In the genomic region with DNA sequence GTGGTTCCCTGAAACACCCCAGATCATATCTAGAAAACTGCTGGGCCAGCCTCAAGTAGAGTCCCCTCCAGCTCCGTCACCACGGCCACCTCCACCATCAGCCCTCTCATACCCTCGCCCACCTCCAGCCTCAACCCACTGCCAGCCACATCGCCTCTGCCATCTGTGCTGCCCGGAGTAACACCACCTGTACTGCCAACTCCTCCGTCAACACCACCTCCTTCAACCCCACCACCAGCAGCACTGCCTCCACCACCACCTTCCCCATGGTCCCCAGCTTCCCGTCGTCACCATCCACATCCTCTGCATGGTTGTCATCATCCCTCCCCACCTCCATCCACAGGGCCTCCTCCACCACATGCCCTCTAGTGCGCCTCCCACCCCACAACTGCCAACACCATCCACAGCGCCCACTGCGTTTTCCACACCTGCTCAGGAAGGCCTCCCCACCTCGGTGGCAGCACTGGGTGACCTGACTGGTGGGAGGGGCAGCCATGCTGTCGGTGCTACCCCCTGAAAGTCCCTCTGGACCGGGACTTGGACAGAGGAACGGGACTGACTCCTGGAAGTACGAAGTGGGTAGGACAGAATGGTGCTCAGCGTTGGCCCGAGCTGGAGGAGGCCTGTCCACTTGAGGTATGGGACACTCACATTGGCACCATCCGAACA, we compare ENCODE assay signal across 10 cellular contexts. TPM values are rescaled to one million over a fixed set of nuclear protein-coding genes. Genes with fewer than 3 reads are reported as not detected.
DNase-seq lines count a peak whose midpoint lies in the region; ATAC-seq and TF ChIP-seq lines count a peak whose summit lies in the region.
"Had no signal": no experiment of that assay in that cellular context is flagged by ENCODE, and none has a peak within 500 bp of the region (broad histone marks: within the 10 kb centered on the region; RNA-seq: fewer than 3 reads in every experiment).

No MANE protein-coding gene starts in this region.

- H4K12ac ChIP-seq in trophoblast cell (ENCODE audit: low read depth, low read length), result no peak overlapping the region

- H3K36me3 Mint-ChIP-seq in activated CD4-positive, alpha-beta memory T cell treated with anti-CD3 and anti-CD28 coated beads for 36 hours, result peaks cover 6% of the 10 kb centered on the region

- no CpG with 5 or more reads among the region's 19 CpGs for WGBS in trophoblast cell (ENCODE audit: extremely low coverage, insufficient coverage, insufficient read length)

- no peak overlapping the region for H3K18ac ChIP-seq in trophoblast cell (ENCODE audit: low read length)

- peak overlapping the region; percentile 60; the same call in 1 of the 2 replicates for H3K4me3 ChIP-seq in BJ (ENCODE audit: low read depth, low read length)
- peak overlapping the region; percentile 74 for H3K4me3 ChIP-seq in fibroblast of the aortic adventitia (ENCODE audit: low read depth, low read length)
- H3K4me3 ChIP-seq in trophoblast cell (ENCODE audit: low read depth, low read length), result peak overlapping the region; percentile 27

- H3K9me3 Mint-ChIP-seq in activated CD4-positive, alpha-beta memory T cell treated with anti-CD3 and anti-CD28 coated beads for 36 hours, result peaks cover 22% of the 10 kb centered on the region

- H3K23ac ChIP-seq in trophoblast cell (ENCODE audit: low read length), result no peak overlapping the region

- H2AFZ ChIP-seq in trophoblast cell (ENCODE audit: insufficient read depth, low read length, poor library complexity), result no peak overlapping the region

- H3K4me2 ChIP-seq in trophoblast cell (ENCODE audit: low read length), result no peak overlapping the region

- POLR2A ChIA-PET in BJ (lab: Charles Lee), result no interaction called here
- POLR2A ChIA-PET in activated CD4-positive, alpha-beta memory T cell treated with anti-CD3 and anti-CD28 coated beads for 36 hours (lab: Charles Lee), result no interaction called here

- no peak overlapping the region for H3K9ac ChIP-seq in trophoblast cell (ENCODE audit: low read length)

- no peaks in the 10 kb centered on the region for H3K79me2 ChIP-seq in trophoblast cell (ENCODE audit: control insufficient read depth, insufficient read depth, low read length, poor library complexity)

- DNase-seq in BJ (ENCODE audit: low read depth), result no peak
- peak; percentile 6 for DNase-seq in activated CD4-positive, alpha-beta memory T cell treated with anti-CD3 and anti-CD28 coated beads for 36 hours
- no peak for DNase-seq in fibroblast of the aortic adventitia (ENCODE audit: low read depth)
- DNase-seq in trophoblast cell, result no peak
- no peak for DNase-seq in GOT3 (lab: John Stamatoyannopoulos, UW)
- DNase-seq in COLO829 (ENCODE audit: low spot score), result no peak
- DNase-seq: KBM-7 had no signal

- intact Hi-C loops in activated CD4-positive, alpha-beta memory T cell treated with anti-CD3 and anti-CD28 coated beads for 36 hours (cut with micrococcal nuclease), result no loop called here

- H2BK12ac ChIP-seq in trophoblast cell (ENCODE audit: low read length), result no peak overlapping the region

- peaks cover 19% of the 10 kb centered on the region for H3K9me3 ChIP-seq in trophoblast cell (ENCODE audit: insufficient read depth, low read depth, low read length)

- H3K36me3 ChIP-seq in BJ (ENCODE audit: control insufficient read depth, insufficient read depth, low read length), result peaks cover 3% of the 10 kb centered on the region; the same call in 1 of the 2 replicates
- no peaks in the 10 kb centered on the region for H3K36me3 ChIP-seq in trophoblast cell (ENCODE audit: control insufficient read depth in 1 of 2, insufficient read depth in 2 of 2, low read length in 2 of 2)

- peaks cover 7% of the 10 kb centered on the region for H3K4me1 Mint-ChIP-seq in activated CD4-positive, alpha-beta memory T cell treated with anti-CD3 and anti-CD28 coated beads for 36 hours (ENCODE audit: low read depth)

- H3K14ac ChIP-seq in trophoblast cell (ENCODE audit: low read length), result no peak overlapping the region

- no peak for ATAC-seq in HG03108 (IDR thresholded peaks at IDR 0.05; ENCODE audit: unreplicated experiment)
- no peak for ATAC-seq in HG03520 (IDR thresholded peaks at IDR 0.05; ENCODE audit: unreplicated experiment)
- ATAC-seq: Panc1 had no signal

- H2BK5ac ChIP-seq in trophoblast cell (ENCODE audit: low read depth, low read length, poor library complexity), result no peak overlapping the region

- no peak overlapping the region for H2BK120ac ChIP-seq in trophoblast cell (ENCODE audit: insufficient read depth, low read length, poor library complexity)

- TF ChIP-seq CTCF in BJ (IDR thresholded peaks at IDR 0.05; ENCODE audit: insufficient read depth, low read depth, low read length), result no peak
- no peak for TF ChIP-seq CTCF in fibroblast of the aortic adventitia (IDR thresholded peaks at IDR 0.05; ENCODE audit: insufficient read depth, low read length)

- no peak overlapping the region for H3K27ac Mint-ChIP-seq in activated CD4-positive, alpha-beta memory T cell treated with anti-CD3 and anti-CD28 coated beads for 36 hours

- no peak overlapping the region for H2AK5ac ChIP-seq in trophoblast cell (ENCODE audit: low read length)

- peaks cover 2% of the 10 kb centered on the region for H3K79me1 ChIP-seq in trophoblast cell (ENCODE audit: low read length)

- H4K91ac ChIP-seq in trophoblast cell (ENCODE audit: low read depth, low read length), result no peak overlapping the region

- peaks cover 17% of the 10 kb centered on the region for H3K27me3 Mint-ChIP-seq in activated CD4-positive, alpha-beta memory T cell treated with anti-CD3 and anti-CD28 coated beads for 36 hours

- H4K8ac ChIP-seq in trophoblast cell (ENCODE audit: low read depth, low read length), result no peak overlapping the region

- H3K4me3 Mint-ChIP-seq in activated CD4-positive, alpha-beta memory T cell treated with anti-CD3 and anti-CD28 coated beads for 36 hours, result peak overlapping the region; percentile 2

- CTCF ChIA-PET in BJ (lab: Yijun Ruan, JAX), result interaction anchor here (0.9 to 1.6 kb wide), 2 partner anchors 85 to 87 kb away, joined by 4 to 6 read pairs; no protein-coding TSS in a partner anchor
- CTCF ChIA-PET in activated CD4-positive, alpha-beta memory T cell treated with anti-CD3 and anti-CD28 coated beads for 36 hours (lab: Charles Lee), result no interaction called here

- no peak overlapping the region for H3K27ac ChIP-seq in trophoblast cell (ENCODE audit: low read depth, low read length)

- no peak overlapping the region for H3K4ac ChIP-seq in trophoblast cell (ENCODE audit: low read depth, low read length)

- no peaks in the 10 kb centered on the region for H3K27me3 ChIP-seq in BJ (ENCODE audit: control insufficient read depth, insufficient read depth, low read length)
- H3K27me3 ChIP-seq in trophoblast cell (ENCODE audit: insufficient read depth, low read length), result peaks cover 11% of the 10 kb centered on the region

- H3K4me1 ChIP-seq in trophoblast cell (ENCODE audit: control insufficient read depth in 1 of 2, insufficient read depth in 2 of 2, low read length in 2 of 2), result peaks cover 0 to 10% of the 10 kb centered on the region in 2 experiments

RNA-seq across cellular contexts. Expression of a gene that starts 1.6 kb away (rescaled TPM):
- 1.8 and 3.9 TPM in 2 replicates for polyA plus RNA-seq in BJ (2011; rRNA removed)
- 7.1 and 7.7 TPM in 2 replicates for polyA minus RNA-seq in BJ (2011; rRNA and poly(A)+ RNA removed)
- total RNA-seq in activated CD4-positive, alpha-beta memory T cell treated with anti-CD3 and anti-CD28 coated beads for 36 hours, result 1 to 10 TPM; 2.6 to 3.8 TPM
- total RNA-seq in fibroblast of the aortic adventitia (ENCODE audit: low replicate concordance), result 77.5 and 105 TPM in 2 replicates
- 0.12 TPM in 2 replicates for polyA plus RNA-seq in trophoblast cell (2013)

Comparison
In these comparisons a context has a peak if more than half of its experiments do, and no peak if none do; other contexts are left out.
1. RNA of a gene that starts 1.6 kb away (total RNA-seq): 77.5 to 105 TPM in fibroblast of the aortic adventitia; 2.6 to 3.8 TPM in activated CD4-positive, alpha-beta memory T cell treated with anti-CD3 and anti-CD28 coated beads for 36 hours; every median in the first group is over 10 times any median in the second.
2. Peak in every context shown above with its lines, with median percentiles within 50 percentile points of each other: H3K4me3 ChIP-seq.